ENCODE assay signal across 21 cellular contexts in genomic region chr20:2846698-2847097, GRCh38. TPM values are rescaled to one million over a fixed set of nuclear protein-coding genes. Genes with fewer than 3 reads are reported as not detected.
DNase-seq lines count a peak whose midpoint lies in the region; ATAC-seq, FAIRE-seq and TF ChIP-seq lines count a peak whose summit lies in the region.
"Had no signal": no experiment of that assay in that cellular context is flagged by ENCODE, and none has a peak within 500 bp of the region (broad histone marks: within the 10 kb centered on the region; RNA-seq: fewer than 3 reads in every experiment).

No MANE protein-coding gene starts in this region.

- H3K4me3 Mint-ChIP-seq in activated CD8-positive, alpha-beta memory T cell treated with anti-CD3 and anti-CD28 coated beads, Interleukin-2, amount 10 ng/mL, durations not matched to agents 7 days and 5 days, result no peak overlapping the region
- H3K4me3 Mint-ChIP-seq in stimulated activated effector memory CD8-positive, alpha-beta T cell treated with anti-CD3 and anti-CD28 coated beads, Interleukin-12 subunit alpha, Interleukin-12 subunit beta, amount 100 ng/mL, for 72 hours, result no peak overlapping the region
- H3K4me3 Mint-ChIP-seq: CD4-positive, alpha-beta T cell; HFFc6 had no signal

- peaks cover 26% of the 10 kb centered on the region for H3K4me1 Mint-ChIP-seq in activated CD8-positive, alpha-beta memory T cell treated with anti-CD3 and anti-CD28 coated beads, Interleukin-2, amount 10 ng/mL, durations not matched to agents 7 days and 5 days
- H3K4me1 Mint-ChIP-seq in stimulated activated effector memory CD8-positive, alpha-beta T cell treated with anti-CD3 and anti-CD28 coated beads, Interleukin-12 subunit alpha, Interleukin-12 subunit beta, amount 100 ng/mL, for 72 hours, result peaks cover 28% of the 10 kb centered on the region

- H3K9me3 Mint-ChIP-seq in activated CD8-positive, alpha-beta memory T cell treated with anti-CD3 and anti-CD28 coated beads, Interleukin-2, amount 10 ng/mL, durations not matched to agents 7 days and 5 days (ENCODE audit: low read depth), result no peaks in the 10 kb centered on the region
- no peaks in the 10 kb centered on the region for H3K9me3 Mint-ChIP-seq in stimulated activated effector memory CD8-positive, alpha-beta T cell treated with anti-CD3 and anti-CD28 coated beads, Interleukin-12 subunit alpha, Interleukin-12 subunit beta, amount 100 ng/mL, for 72 hours
- H3K9me3 Mint-ChIP-seq: CD4-positive, alpha-beta T cell; HFFc6 had no signal

- ATAC-seq in activated CD8-positive, alpha-beta memory T cell treated with anti-CD3 and anti-CD28 coated beads, Interleukin-2, amount 10 ng/mL, durations not matched to agents 7 days and 5 days, result no peak
- peak; percentile 54 for ATAC-seq in mucosa of descending colon
- ATAC-seq in stimulated activated effector memory CD8-positive, alpha-beta T cell treated with anti-CD3 and anti-CD28 coated beads, Interleukin-12 subunit alpha, Interleukin-12 subunit beta, amount 100 ng/mL, for 72 hours, result no peak
- ATAC-seq: A549, HCT116, HepG2 had no signal

- FAIRE-seq in bronchial epithelial cell (lab: Jason Lieb, UNC), result peak; percentile 81
- FAIRE-seq: A549, HepG2 had no signal

- H3K4me3 ChIP-seq in bronchial epithelial cell (ENCODE audit: low read depth, low read length) (no peak overlapping the region), mucosa of descending colon (no peak overlapping the region), tibial artery (no peak overlapping the region)
- H3K4me3 ChIP-seq: A549 had no signal

- CTCF ChIA-PET in activated CD8-positive, alpha-beta memory T cell treated with anti-CD3 and anti-CD28 coated beads, Interleukin-2, amount 10 ng/mL, durations not matched to agents 7 days and 5 days (lab: Charles Lee), result interaction anchor here (1.2 kb wide), 1 partner anchor 117 kb away, joined by 3 read pairs; no protein-coding TSS in a partner anchor

- H3K27ac ChIP-seq in tibial artery, result no peak overlapping the region
- H3K27ac ChIP-seq: 22Rv1, A549, C4-2B had no signal

- intact Hi-C loops in mucosa of descending colon (cut with DNase I, micrococcal nuclease) (no loop called here), tibial artery (cut with DNase I; ENCODE audit: low total_unique reads) (no loop called here)

- TF ChIP-seq CTCF in bronchial epithelial cell (IDR thresholded peaks at IDR 0.05; ENCODE audit: insufficient read depth, low read length, severe bottlenecking) (no peak), mucosa of descending colon (IDR thresholded peaks at IDR 0.05) (no peak), tibial artery (IDR thresholded peaks at IDR 0.05) (no peak)

- H3K4me1 ChIP-seq in mucosa of descending colon (ENCODE audit: low read depth) (peaks cover 1% of the 10 kb centered on the region), tibial artery (peaks cover 0 to 6% (median 4%) of the 10 kb centered on the region in 4 donors)
- H3K4me1 ChIP-seq: Caco-2 had no signal

- peak; percentile 29 for DNase-seq in activated CD8-positive, alpha-beta memory T cell treated with anti-CD3 and anti-CD28 coated beads, Interleukin-2, amount 10 ng/mL, durations not matched to agents 7 days and 5 days
- no peak for DNase-seq in activated CD8-positive, alpha-beta memory T cell treated with anti-CD3 and anti-CD28 coated beads, Interleukin-2, amount 50 U/mL, for 48 hours
- DNase-seq in bronchial epithelial cell (ENCODE audit: low read depth), result no peak
- DNase-seq in mucosa of descending colon, result no peak
- no peak for DNase-seq in stimulated activated effector memory CD8-positive, alpha-beta T cell treated with anti-CD3 and anti-CD28 coated beads, Interleukin-12 subunit alpha, Interleukin-12 subunit beta, amount 100 ng/mL, for 72 hours (ENCODE audit: low spot score in 2 of 2)
- no peak for DNase-seq in tibial artery
- no peak for DNase-seq in D341Med (ENCODE audit: low spot score)
- DNase-seq: AML-193; Caco-2; CD4-positive, alpha-beta T cell; DMS153; DMS79; GF-D8; GOT3; H7; HFFc6 had no signal

- H3K27me3 ChIP-seq in bronchial epithelial cell (ENCODE audit: control insufficient read depth, insufficient read depth, low read length) (no peaks in the 10 kb centered on the region), tibial artery (no peaks in the 10 kb centered on the region)

- no peak overlapping the region for H3K27ac Mint-ChIP-seq in activated CD8-positive, alpha-beta memory T cell treated with anti-CD3 and anti-CD28 coated beads, Interleukin-2, amount 10 ng/mL, durations not matched to agents 7 days and 5 days
- peak overlapping the region; percentile 67 for H3K27ac Mint-ChIP-seq in stimulated activated effector memory CD8-positive, alpha-beta T cell treated with anti-CD3 and anti-CD28 coated beads, Interleukin-12 subunit alpha, Interleukin-12 subunit beta, amount 100 ng/mL, for 72 hours
- H3K27ac Mint-ChIP-seq: CD4-positive, alpha-beta T cell; HFFc6 had no signal

- H3K9me3 ChIP-seq in mucosa of descending colon (no peaks in the 10 kb centered on the region), tibial artery (no peaks in the 10 kb centered on the region)
- H3K9me3 ChIP-seq: A549, Caco-2 had no signal

- no peaks in the 10 kb centered on the region for H3K27me3 Mint-ChIP-seq in activated CD8-positive, alpha-beta memory T cell treated with anti-CD3 and anti-CD28 coated beads, Interleukin-2, amount 10 ng/mL, durations not matched to agents 7 days and 5 days
- H3K27me3 Mint-ChIP-seq: CD4-positive, alpha-beta T cell had no signal

- H3K36me3 ChIP-seq in bronchial epithelial cell (ENCODE audit: control insufficient read depth, insufficient read depth, low read length) (peaks cover 1% of the 10 kb centered on the region), mucosa of descending colon (ENCODE audit: low read depth) (no peaks in the 10 kb centered on the region), tibial artery (no peaks in the 10 kb centered on the region)

- H3K36me3 Mint-ChIP-seq in activated CD8-positive, alpha-beta memory T cell treated with anti-CD3 and anti-CD28 coated beads, Interleukin-2, amount 10 ng/mL, durations not matched to agents 7 days and 5 days, result peaks cover 9% of the 10 kb centered on the region
- H3K36me3 Mint-ChIP-seq in stimulated activated effector memory CD8-positive, alpha-beta T cell treated with anti-CD3 and anti-CD28 coated beads, Interleukin-12 subunit alpha, Interleukin-12 subunit beta, amount 100 ng/mL, for 72 hours, result peaks cover 5% of the 10 kb centered on the region

RNA-seq across cellular contexts. Expression of gene VPS16, which starts 6.2 kb away (rescaled TPM):
- 10 to 100 TPM; 49.2 to 64.9 TPM for total RNA-seq in activated CD8-positive, alpha-beta memory T cell treated with anti-CD3 and anti-CD28 coated beads, Interleukin-2, amount 10 ng/mL, durations not matched to agents 7 days and 5 days
- 33.2 and 33.4 TPM in 2 replicates for total RNA-seq in bronchial epithelial cell
- total RNA-seq in mucosa of descending colon, result 10 to 100 TPM; 36.9 to 52.0 (median 38.5) TPM

RNA-seq across cellular contexts. Expression of gene PCED1A, which starts 6.2 kb away (rescaled TPM):
- total RNA-seq in activated CD8-positive, alpha-beta memory T cell treated with anti-CD3 and anti-CD28 coated beads, Interleukin-2, amount 10 ng/mL, durations not matched to agents 7 days and 5 days, result 10 to 100 TPM; 21.9 to 30.6 TPM
- total RNA-seq in bronchial epithelial cell (12.9 and 17.9 TPM in 2 replicates), mucosa of descending colon (10 to 100 TPM; 21.1 to 35.0 (median 29.6) TPM)

RNA-seq across cellular contexts. Expression of gene PTPRA, which starts 26.6 kb away (rescaled TPM):
- total RNA-seq in activated CD8-positive, alpha-beta memory T cell treated with anti-CD3 and anti-CD28 coated beads, Interleukin-2, amount 10 ng/mL, durations not matched to agents 7 days and 5 days, result 10 to 100 TPM; 51.5 to 60.7 TPM
- total RNA-seq in bronchial epithelial cell (20.8 and 25.2 TPM in 2 replicates), mucosa of descending colon (10 to 100 TPM; 39.0 to 64.7 (median 59.3) TPM)

RNA-seq across cellular contexts. Expression of gene TMEM239, which starts 30.5 kb away (rescaled TPM):
- total RNA-seq in activated CD8-positive, alpha-beta memory T cell treated with anti-CD3 and anti-CD28 coated beads, Interleukin-2, amount 10 ng/mL, durations not matched to agents 7 days and 5 days, result not detected
- total RNA-seq in bronchial epithelial cell, result not detected in 2 replicates
- total RNA-seq in mucosa of descending colon, result not detected
- total RNA-seq: Caco-2; CD4-positive, alpha-beta T cell; H7; HepG2; HFFc6 had no signal

RNA-seq across cellular contexts. Expression of gene C20orf141, which starts 31.9 kb away (rescaled TPM):
- not detected for total RNA-seq in activated CD8-positive, alpha-beta memory T cell treated with anti-CD3 and anti-CD28 coated beads, Interleukin-2, amount 10 ng/mL, durations not matched to agents 7 days and 5 days
- total RNA-seq in bronchial epithelial cell, result not detected in 2 replicates
- total RNA-seq in mucosa of descending colon, result not detected
- total RNA-seq: Caco-2; CD4-positive, alpha-beta T cell; H7; HepG2; HFFc6 had no signal
